In the genomic region with DNA sequence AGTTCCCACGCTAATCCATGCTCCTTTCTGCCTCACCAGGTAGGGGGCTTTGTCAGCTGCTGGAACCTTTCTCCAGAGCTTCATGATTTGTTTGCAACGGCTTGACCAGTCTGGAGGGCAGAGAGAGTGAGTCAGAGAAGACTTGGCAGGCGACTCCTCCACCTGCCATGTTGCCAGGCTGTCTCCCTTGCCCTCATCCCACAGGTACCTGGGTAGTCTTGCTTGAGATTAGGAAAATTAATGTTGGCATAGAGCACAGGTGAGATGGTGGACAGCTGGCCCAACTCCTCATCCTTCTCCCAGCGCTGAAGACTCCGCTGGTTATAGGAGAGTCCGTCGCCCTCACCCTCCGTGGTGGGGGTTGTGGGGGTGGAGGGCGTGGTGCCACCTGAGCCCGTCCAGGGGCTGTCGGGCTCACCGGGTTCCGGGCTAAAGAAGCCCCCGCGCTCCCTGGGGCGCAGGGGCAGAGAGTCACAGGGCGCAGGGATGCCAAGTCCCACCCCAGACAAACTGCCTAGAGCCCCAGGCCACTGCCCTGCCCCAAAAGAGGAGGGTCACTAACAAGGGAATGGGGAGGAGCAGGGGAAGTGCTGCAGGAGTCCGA, we compare ENCODE assay signal across 29 cellular contexts. TPM values are rescaled to one million over a fixed set of nuclear protein-coding genes. Genes with fewer than 3 reads are reported as not detected.
A peak's percentile ranks its signal among the peaks of the same experiment; 100 is the strongest.
DNase-seq lines count a peak whose midpoint lies in the region; ATAC-seq and TF ChIP-seq lines count a peak whose summit lies in the region.
"Had no signal": no experiment of that assay in that cellular context is flagged by ENCODE, and none has a peak within 500 bp of the region (broad histone marks: within the 10 kb centered on the region; RNA-seq: fewer than 3 reads in every experiment).

No MANE protein-coding gene starts in this region.

- intact Hi-C loops in Right ventricle myocardium superior (cut with DNase I) = no loop called here
- intact Hi-C loops in left ventricle myocardium superior (cut with micrococcal nuclease) = no loop called here
- intact Hi-C loops in PC-3 (cut with micrococcal nuclease) = no loop called here
- intact Hi-C loops in dendritic cell treated with granulocyte-macrophage colony-stimulating factor and Interleukin-4, amounts not matched to agents 40 ng/mL and 50 ng/mL, for 4 days (cut with micrococcal nuclease) = no loop called here
- intact Hi-C loops in upper lobe of right lung (cut with DNase I) = no loop called here

- no peaks in the 10 kb centered on the region for H3K9me2 ChIP-seq in PC-3 (replicated peaks; ENCODE audit: low read length)

- no peaks in the 10 kb centered on the region for H3K9me3 Mint-ChIP-seq in dendritic cell treated with granulocyte-macrophage colony-stimulating factor and Interleukin-4, amounts not matched to agents 40 ng/mL and 50 ng/mL, for 4 days
- H3K9me3 Mint-ChIP-seq: nephron progenitor cell; T-helper 2 cell treated with Interferon-gamma antibody and Interleukin-4, amounts not matched to agents 5 μg/mL and 100 μg/mL, for 36 hours had no signal

- no peaks in the 10 kb centered on the region for H3K27me3 Mint-ChIP-seq in dendritic cell treated with granulocyte-macrophage colony-stimulating factor and Interleukin-4, amounts not matched to agents 40 ng/mL and 50 ng/mL, for 4 days
- H3K27me3 Mint-ChIP-seq: activated CD4-positive, alpha-beta T cell treated with anti-CD3 and anti-CD28 coated beads for 36 hours had no signal

- no TSS peak for BruUV-seq in PC-3 (replicated peaks; lab: Mats Ljungman, UMichigan)

- no peaks in the 10 kb centered on the region for H3K27me3 ChIP-seq in PC-3 (ENCODE audit: low read length)
- H3K27me3 ChIP-seq in upper lobe of right lung = no peaks in the 10 kb centered on the region
- H3K27me3 ChIP-seq: BE2C, heart right ventricle, MG63, ovary, testis had no signal

- H3K9ac ChIP-seq in PC-3 (ENCODE audit: low read length) = no peak overlapping the region

- POLR2A ChIA-PET in PC-3 (lab: Charles Lee; ENCODE audit: unreplicated experiment) = interaction anchor here (0.6 kb wide), 1 partner anchor 23 kb away, joined by 5 read pairs; no protein-coding TSS in a partner anchor

- H3K36me3 ChIP-seq in PC-3 (ENCODE audit: low read depth, low read length) = peaks cover 89% of the 10 kb centered on the region
- H3K36me3 ChIP-seq in upper lobe of right lung = peaks cover 100% of the 10 kb centered on the region
- H3K36me3 ChIP-seq: ovary had no signal

- H2AFZ ChIP-seq in PC-3 (ENCODE audit: low read length) = no peak overlapping the region

- no peak overlapping the region for H3K27ac ChIP-seq in PC-3 (ENCODE audit: low read length)
- H3K27ac ChIP-seq in upper lobe of right lung = no peak overlapping the region
- H3K27ac ChIP-seq: heart right ventricle, ovary, testis had no signal

- H4K20me1 ChIP-seq in PC-3 (ENCODE audit: low read length) = no peaks in the 10 kb centered on the region

- H3K4me1 ChIP-seq in PC-3 (ENCODE audit: insufficient read depth, low read length) (no peaks in the 10 kb centered on the region), upper lobe of right lung (no peaks in the 10 kb centered on the region)
- H3K4me1 ChIP-seq: BE2C, testis had no signal

- H3K4me1 Mint-ChIP-seq in dendritic cell treated with granulocyte-macrophage colony-stimulating factor and Interleukin-4, amounts not matched to agents 40 ng/mL and 50 ng/mL, for 4 days (ENCODE audit: low read depth) = no peaks in the 10 kb centered on the region
- H3K4me1 Mint-ChIP-seq: nephron progenitor cell had no signal

- no peak overlapping the region for H3K4me3 Mint-ChIP-seq in dendritic cell treated with granulocyte-macrophage colony-stimulating factor and Interleukin-4, amounts not matched to agents 40 ng/mL and 50 ng/mL, for 4 days
- H3K4me3 Mint-ChIP-seq: activated CD4-positive, alpha-beta T cell treated with anti-CD3 and anti-CD28 coated beads for 36 hours; nephron progenitor cell; T-helper 2 cell treated with Interferon-gamma antibody and Interleukin-4, amounts not matched to agents 5 μg/mL and 100 μg/mL, for 36 hours had no signal

- H3K27ac Mint-ChIP-seq in dendritic cell treated with granulocyte-macrophage colony-stimulating factor and Interleukin-4, amounts not matched to agents 40 ng/mL and 50 ng/mL, for 4 days = peak overlapping the region; percentile 14
- H3K27ac Mint-ChIP-seq: activated CD4-positive, alpha-beta T cell treated with anti-CD3 and anti-CD28 coated beads for 36 hours; nephron progenitor cell; T-helper 2 cell treated with Interferon-gamma antibody and Interleukin-4, amounts not matched to agents 5 μg/mL and 100 μg/mL, for 36 hours had no signal

- CTCF ChIA-PET in PC-3 (lab: Charles Lee) = no interaction called here

- peak; percentile 12 for DNase-seq in Right ventricle myocardium superior
- DNase-seq in left ventricle myocardium superior = no peak
- DNase-seq in PC-3 = peak; percentile 43
- peak; percentile 52 for DNase-seq in upper lobe of right lung
- DNase-seq in OCI-M2 (lab: John Stamatoyannopoulos, UW; ENCODE audit: unreplicated experiment) = no peak
- DNase-seq in NCI-H526 (lab: John Stamatoyannopoulos, UW) = no peak
- DNase-seq: ACHN; activated CD4-positive, alpha-beta T cell treated with anti-CD3 and anti-CD28 coated beads for 36 hours; activated effector memory CD4-positive, alpha-beta T cell treated with Interleukin-2 at 50 U/mL for 16 hours; BE2C; caudate nucleus; DMS 273 treated with DMSO at 0.1 percent for 48 hours; GOT3; KBM-7; MG63; NCI-H1105; NCI-H187; NCI-H524; nephron progenitor cell; NK-92 treated with Interleukin-12 subunit alpha and Interleukin-12 subunit beta, amount 100 ng/mL, for 24 hours; SIG-M5; small intestine; stimulated activated naive CD4-positive, alpha-beta T cell treated with Interleukin-2 at 50 U/mL for 16 hours; testis had no signal

- ATAC-seq in Right ventricle myocardium superior (ENCODE audit: poor library complexity) (no peak), left ventricle myocardium superior (no peak), PC-3 (peak; percentile 76), upper lobe of right lung (no peak)
- ATAC-seq: activated CD4-positive, alpha-beta T cell treated with anti-CD3 and anti-CD28 coated beads for 36 hours; heart right ventricle had no signal

- H3K9me3 ChIP-seq in PC-3 (ENCODE audit: low read length) = no peaks in the 10 kb centered on the region
- H3K9me3 ChIP-seq in upper lobe of right lung = no peaks in the 10 kb centered on the region
- H3K9me3 ChIP-seq: BE2C, heart right ventricle, MG63, ovary, testis had no signal

- no peak overlapping the region for H3K4me2 ChIP-seq in PC-3 (ENCODE audit: low read length)

- H3K4me3 ChIP-seq in PC-3 (ENCODE audit: low read length) (no peak overlapping the region), upper lobe of right lung (no peak overlapping the region)
- H3K4me3 ChIP-seq: heart right ventricle, MG63, ovary, testis had no signal

- peaks cover 100% of the 10 kb centered on the region for H3K36me3 Mint-ChIP-seq in dendritic cell treated with granulocyte-macrophage colony-stimulating factor and Interleukin-4, amounts not matched to agents 40 ng/mL and 50 ng/mL, for 4 days (ENCODE audit: low read depth)

- no peaks in the 10 kb centered on the region for H3F3A ChIP-seq in PC-3 (ENCODE audit: low read length, unreplicated experiment)

- TF ChIP-seq CTCF in PC-3 (conservative IDR thresholded peaks at IDR 0.05; ENCODE audit: low read depth, low read length) = no peak
- TF ChIP-seq CTCF in upper lobe of right lung (IDR thresholded peaks at IDR 0.05) = no peak

- H3K79me2 ChIP-seq in PC-3 (ENCODE audit: low read length) = no peaks in the 10 kb centered on the region

RNA-seq across cellular contexts. Expression of gene KMT2D, which starts 18.6 kb away (rescaled TPM):
- total RNA-seq in Right ventricle myocardium superior (38.1 TPM), left ventricle myocardium superior (43.8 TPM), PC-3 (2014; rRNA removed) (41.9 and 51.7 TPM in 2 replicates), upper lobe of right lung (102 TPM)

RNA-seq across cellular contexts. Expression of gene PRKAG1, which starts 23.4 kb away (rescaled TPM):
- total RNA-seq in Right ventricle myocardium superior (92.8 TPM), left ventricle myocardium superior (78.1 TPM), PC-3 (2014; rRNA removed) (62.1 and 66.5 TPM in 2 replicates), upper lobe of right lung (46.5 TPM)

RNA-seq across cellular contexts. Expression of gene RHEBL1, which starts 27.8 kb away (rescaled TPM):
- total RNA-seq in Right ventricle myocardium superior (0.48 TPM), left ventricle myocardium superior (0.32 TPM), PC-3 (2014; rRNA removed) (4.2 and 5.0 TPM in 2 replicates), upper lobe of right lung (1.1 TPM)

RNA-seq across cellular contexts. Expression of gene DDN, which starts 42.8 kb away (rescaled TPM):
- total RNA-seq in Right ventricle myocardium superior (0.78 TPM), left ventricle myocardium superior (0.77 TPM), PC-3 (2014; rRNA removed) (3.5 and 5.6 TPM in 2 replicates), upper lobe of right lung (not detected)
- total RNA-seq: lung microvascular endothelial cell had no signal

RNA-seq across cellular contexts. Expression of gene DHH, which starts 52.6 kb away (rescaled TPM):
- total RNA-seq in Right ventricle myocardium superior (0.32 TPM), left ventricle myocardium superior (0.52 TPM), PC-3 (2014; rRNA removed) (0.04 and 0.23 TPM in 2 replicates), upper lobe of right lung (2.1 TPM)
- total RNA-seq: activated CD4-positive, alpha-beta T cell treated with anti-CD3 and anti-CD28 coated beads for 36 hours had no signal

Comparison
In these comparisons a context has a peak if more than half of its experiments do, and no peak if none do; other contexts are left out.
1. DNase-seq: peak in Right ventricle myocardium superior (single experiment), PC-3 (single experiment) and upper lobe of right lung (single experiment); none in left ventricle myocardium superior (single experiment), OCI-M2 (single experiment) and NCI-H526 (0 of 2).